In the genomic region with DNA sequence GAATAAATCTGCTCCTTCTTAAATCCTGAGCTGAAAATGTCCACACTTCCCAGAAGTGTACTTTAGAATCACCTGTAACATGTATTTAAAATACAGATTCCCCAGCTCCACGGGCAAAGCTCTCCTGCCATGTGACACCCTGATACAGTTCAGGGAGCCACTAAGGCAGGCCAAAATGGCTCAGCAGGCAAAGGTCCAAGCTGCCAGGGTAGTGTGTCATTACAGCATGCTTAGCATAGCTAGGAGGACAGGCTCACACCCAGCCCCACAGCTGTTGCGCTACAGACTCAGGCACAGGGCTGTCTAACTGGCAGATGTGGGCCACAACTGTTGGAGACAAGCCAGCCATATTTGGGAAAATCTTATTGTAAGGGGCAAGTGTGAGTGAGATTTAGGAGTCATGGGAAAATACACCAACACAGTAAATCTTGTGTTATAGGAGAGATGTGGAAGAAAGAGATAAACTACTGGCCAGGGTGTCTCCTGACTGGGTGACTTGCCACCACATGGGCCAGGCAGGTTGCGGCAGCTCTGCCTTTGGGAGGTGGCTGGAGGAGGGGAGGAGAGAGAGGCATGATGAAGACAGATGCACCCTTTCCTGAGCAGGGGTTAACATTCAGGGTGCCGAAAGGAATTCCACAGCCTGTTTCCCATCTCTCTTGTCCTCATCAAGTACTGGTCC, we compare ENCODE assay signal across 1 cellular context.
TF ChIP-seq lines count a peak whose summit lies in the region.

No MANE protein-coding gene starts in this region.

TF ChIP-seq in GM23338, 12 proteins besides CTCF, POLR2A, EP300 and RAD21 (continued from another document):
- TF ChIP-seq, protein P1, sequence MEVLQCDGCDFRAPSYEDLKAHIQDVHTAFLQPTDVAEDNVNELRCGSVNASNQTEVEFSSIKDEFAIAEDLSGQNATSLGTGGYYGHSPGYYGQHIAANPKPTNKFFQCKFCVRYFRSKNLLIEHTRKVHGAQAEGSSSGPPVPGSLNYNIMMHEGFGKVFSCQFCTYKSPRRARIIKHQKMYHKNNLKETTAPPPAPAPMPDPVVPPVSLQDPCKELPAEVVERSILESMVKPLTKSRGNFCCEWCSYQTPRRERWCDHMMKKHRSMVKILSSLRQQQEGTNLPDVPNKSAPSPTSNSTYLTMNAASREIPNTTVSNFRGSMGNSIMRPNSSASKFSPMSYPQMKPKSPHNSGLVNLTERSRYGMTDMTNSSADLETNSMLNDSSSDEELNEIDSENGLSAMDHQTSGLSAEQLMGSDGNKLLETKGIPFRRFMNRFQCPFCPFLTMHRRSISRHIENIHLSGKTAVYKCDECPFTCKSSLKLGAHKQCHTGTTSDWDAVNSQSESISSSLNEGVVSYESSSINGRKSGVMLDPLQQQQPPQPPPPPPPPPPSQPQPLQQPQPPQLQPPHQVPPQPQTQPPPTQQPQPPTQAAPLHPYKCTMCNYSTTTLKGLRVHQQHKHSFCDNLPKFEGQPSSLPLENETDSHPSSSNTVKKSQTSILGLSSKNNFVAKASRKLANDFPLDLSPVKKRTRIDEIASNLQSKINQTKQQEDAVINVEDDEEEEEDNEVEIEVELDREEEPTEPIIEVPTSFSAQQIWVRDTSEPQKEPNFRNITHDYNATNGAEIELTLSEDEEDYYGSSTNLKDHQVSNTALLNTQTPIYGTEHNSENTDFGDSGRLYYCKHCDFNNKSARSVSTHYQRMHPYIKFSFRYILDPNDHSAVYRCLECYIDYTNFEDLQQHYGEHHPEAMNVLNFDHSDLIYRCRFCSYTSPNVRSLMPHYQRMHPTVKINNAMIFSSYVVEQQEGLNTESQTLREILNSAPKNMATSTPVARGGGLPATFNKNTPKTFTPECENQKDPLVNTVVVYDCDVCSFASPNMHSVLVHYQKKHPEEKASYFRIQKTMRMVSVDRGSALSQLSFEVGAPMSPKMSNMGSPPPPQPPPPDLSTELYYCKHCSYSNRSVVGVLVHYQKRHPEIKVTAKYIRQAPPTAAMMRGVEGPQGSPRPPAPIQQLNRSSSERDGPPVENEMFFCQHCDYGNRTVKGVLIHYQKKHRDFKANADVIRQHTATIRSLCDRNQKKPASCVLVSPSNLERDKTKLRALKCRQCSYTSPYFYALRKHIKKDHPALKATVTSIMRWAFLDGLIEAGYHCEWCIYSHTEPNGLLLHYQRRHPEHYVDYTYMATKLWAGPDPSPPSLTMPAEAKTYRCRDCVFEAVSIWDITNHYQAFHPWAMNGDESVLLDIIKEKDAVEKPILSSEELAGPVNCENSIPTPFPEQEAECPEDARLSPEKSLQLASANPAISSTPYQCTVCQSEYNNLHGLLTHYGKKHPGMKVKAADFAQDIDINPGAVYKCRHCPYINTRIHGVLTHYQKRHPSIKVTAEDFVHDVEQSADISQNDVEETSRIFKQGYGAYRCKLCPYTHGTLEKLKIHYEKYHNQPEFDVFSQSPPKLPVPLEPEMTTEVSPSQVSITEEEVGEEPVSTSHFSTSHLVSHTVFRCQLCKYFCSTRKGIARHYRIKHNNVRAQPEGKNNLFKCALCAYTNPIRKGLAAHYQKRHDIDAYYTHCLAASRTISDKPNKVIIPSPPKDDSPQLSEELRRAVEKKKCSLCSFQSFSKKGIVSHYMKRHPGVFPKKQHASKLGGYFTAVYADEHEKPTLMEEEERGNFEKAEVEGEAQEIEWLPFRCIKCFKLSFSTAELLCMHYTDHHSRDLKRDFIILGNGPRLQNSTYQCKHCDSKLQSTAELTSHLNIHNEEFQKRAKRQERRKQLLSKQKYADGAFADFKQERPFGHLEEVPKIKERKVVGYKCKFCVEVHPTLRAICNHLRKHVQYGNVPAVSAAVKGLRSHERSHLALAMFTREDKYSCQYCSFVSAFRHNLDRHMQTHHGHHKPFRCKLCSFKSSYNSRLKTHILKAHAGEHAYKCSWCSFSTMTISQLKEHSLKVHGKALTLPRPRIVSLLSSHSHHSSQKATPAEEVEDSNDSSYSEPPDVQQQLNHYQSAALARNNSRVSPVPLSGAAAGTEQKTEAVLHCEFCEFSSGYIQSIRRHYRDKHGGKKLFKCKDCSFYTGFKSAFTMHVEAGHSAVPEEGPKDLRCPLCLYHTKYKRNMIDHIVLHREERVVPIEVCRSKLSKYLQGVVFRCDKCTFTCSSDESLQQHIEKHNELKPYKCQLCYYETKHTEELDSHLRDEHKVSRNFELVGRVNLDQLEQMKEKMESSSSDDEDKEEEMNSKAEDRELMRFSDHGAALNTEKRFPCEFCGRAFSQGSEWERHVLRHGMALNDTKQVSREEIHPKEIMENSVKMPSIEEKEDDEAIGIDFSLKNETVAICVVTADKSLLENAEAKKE (CRISPR knock-in tag; IDR thresholded peaks at IDR 0.05), result no peak
- TF ChIP-seq JUNB (IDR thresholded peaks at IDR 0.05; ENCODE audit: unreplicated experiment) (no peak), ZNF331 (CRISPR knock-in tag; IDR thresholded peaks at IDR 0.05; ENCODE audit: low read depth) (no peak)
- TF ChIP-seq, protein P2, sequence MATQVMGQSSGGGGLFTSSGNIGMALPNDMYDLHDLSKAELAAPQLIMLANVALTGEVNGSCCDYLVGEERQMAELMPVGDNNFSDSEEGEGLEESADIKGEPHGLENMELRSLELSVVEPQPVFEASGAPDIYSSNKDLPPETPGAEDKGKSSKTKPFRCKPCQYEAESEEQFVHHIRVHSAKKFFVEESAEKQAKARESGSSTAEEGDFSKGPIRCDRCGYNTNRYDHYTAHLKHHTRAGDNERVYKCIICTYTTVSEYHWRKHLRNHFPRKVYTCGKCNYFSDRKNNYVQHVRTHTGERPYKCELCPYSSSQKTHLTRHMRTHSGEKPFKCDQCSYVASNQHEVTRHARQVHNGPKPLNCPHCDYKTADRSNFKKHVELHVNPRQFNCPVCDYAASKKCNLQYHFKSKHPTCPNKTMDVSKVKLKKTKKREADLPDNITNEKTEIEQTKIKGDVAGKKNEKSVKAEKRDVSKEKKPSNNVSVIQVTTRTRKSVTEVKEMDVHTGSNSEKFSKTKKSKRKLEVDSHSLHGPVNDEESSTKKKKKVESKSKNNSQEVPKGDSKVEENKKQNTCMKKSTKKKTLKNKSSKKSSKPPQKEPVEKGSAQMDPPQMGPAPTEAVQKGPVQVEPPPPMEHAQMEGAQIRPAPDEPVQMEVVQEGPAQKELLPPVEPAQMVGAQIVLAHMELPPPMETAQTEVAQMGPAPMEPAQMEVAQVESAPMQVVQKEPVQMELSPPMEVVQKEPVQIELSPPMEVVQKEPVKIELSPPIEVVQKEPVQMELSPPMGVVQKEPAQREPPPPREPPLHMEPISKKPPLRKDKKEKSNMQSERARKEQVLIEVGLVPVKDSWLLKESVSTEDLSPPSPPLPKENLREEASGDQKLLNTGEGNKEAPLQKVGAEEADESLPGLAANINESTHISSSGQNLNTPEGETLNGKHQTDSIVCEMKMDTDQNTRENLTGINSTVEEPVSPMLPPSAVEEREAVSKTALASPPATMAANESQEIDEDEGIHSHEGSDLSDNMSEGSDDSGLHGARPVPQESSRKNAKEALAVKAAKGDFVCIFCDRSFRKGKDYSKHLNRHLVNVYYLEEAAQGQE (IDR thresholded peaks at IDR 0.05; ENCODE audit: unreplicated experiment), result no peak
- TF ChIP-seq, protein P3, sequence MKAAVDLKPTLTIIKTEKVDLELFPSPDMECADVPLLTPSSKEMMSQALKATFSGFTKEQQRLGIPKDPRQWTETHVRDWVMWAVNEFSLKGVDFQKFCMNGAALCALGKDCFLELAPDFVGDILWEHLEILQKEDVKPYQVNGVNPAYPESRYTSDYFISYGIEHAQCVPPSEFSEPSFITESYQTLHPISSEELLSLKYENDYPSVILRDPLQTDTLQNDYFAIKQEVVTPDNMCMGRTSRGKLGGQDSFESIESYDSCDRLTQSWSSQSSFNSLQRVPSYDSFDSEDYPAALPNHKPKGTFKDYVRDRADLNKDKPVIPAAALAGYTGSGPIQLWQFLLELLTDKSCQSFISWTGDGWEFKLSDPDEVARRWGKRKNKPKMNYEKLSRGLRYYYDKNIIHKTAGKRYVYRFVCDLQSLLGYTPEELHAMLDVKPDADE (IDR thresholded peaks at IDR 0.05), result no peak
